In the genomic region with DNA sequence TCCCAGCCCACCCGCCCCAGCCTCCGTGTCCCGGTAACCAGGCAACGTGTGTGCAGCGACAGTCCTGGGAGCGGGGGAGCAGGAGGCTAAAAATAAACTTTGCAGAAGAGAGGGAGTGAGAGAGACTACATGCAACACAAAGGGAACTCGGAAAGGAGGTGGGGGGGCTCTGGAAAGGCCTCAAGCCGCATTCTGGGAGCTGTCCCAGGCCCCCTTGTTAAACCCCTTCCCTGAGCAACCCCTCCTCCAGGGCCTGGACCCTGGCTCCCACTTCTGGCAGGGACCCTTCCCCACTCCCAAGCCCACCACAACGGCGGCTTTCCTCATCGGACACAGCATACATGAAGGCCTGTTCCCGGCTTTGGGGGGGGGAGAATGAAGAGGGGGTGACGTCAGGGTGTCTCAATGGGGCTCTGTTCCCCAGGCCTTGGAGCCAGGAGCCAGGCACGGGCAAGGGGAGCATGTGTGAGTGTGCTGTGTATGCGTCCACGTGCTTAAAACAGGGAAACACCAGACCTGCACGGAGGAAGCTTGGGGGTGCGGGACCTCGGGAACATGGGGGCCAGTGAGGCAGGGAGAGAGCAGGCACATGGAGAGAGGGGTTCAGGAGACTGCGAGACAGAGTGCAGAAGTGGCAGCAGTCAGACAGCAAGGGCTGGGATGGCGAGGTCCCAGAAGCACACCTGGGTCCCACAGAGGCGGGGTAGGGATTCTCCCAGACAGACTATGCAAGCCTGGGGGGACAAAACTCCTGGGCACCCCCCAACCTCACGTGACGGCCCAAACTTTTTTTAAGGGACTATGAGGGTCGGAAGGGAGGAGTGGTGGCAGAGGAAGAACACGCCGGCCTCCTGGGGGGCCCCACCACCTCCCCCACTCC, we compare ENCODE assay signal across 8 cellular contexts. TPM values are rescaled to one million over a fixed set of nuclear protein-coding genes. Genes with fewer than 3 reads are reported as not detected.
DNase-seq lines count a peak whose midpoint lies in the region; ATAC-seq and TF ChIP-seq lines count a peak whose summit lies in the region.

No MANE protein-coding gene starts in this region.

- H3K4me1 ChIP-seq in muscle layer of colon (ENCODE audit: insufficient read depth, low read length) (peaks cover 41% of the 10 kb centered on the region), aorta (ENCODE audit: control insufficient read depth in 1 of 2, insufficient read depth in 2 of 2, low read length in 2 of 2) (no peaks in the 10 kb centered on the region)

- no peak for TF ChIP-seq POLR2A in erythroblast (IDR thresholded peaks at IDR 0.05; ENCODE audit: low read length)

- DNase-seq in NCI-H526 (lab: John Stamatoyannopoulos, UW) (peak; percentile 8 to 31), NCI-H526 treated with DMSO at 0.1 percent for 48 hours (lab: John Stamatoyannopoulos, UW) (no peak), erythroblast (lab: John Stamatoyannopoulos, UW) (peak; percentile 37 to 54), aorta (no peak), DMS79 (lab: John Stamatoyannopoulos, UW) (no peak)

- H3K27ac ChIP-seq in muscle layer of colon (ENCODE audit: low read depth, low read length) (peak overlapping the region; percentile 99), aorta (ENCODE audit: low read depth in 1 of 2, low read length in 2 of 2) (peak overlapping the region; percentile 79 to 100)

- ATAC-seq in SK-N-SH treated with all-trans-retinoic acid at 6 μM for 48 hours (peak; percentile 7; the same call in 2 of the 3 replicates), aorta (ENCODE audit: low FRiP score) (no peak), HG02840 (IDR thresholded peaks at IDR 0.05; ENCODE audit: low FRiP score, unreplicated experiment) (no peak)

- peak overlapping the region; percentile 55 to 58 for H3K4me3 ChIP-seq in muscle layer of colon (ENCODE audit: low read depth in 1 of 2, low read length in 2 of 2)
- H3K4me3 ChIP-seq in aorta (ENCODE audit: low read length in 2 of 2), result peak overlapping the region; percentile 96 to 99

- H3K9ac ChIP-seq in muscle layer of colon (ENCODE audit: low read length), result peak overlapping the region; percentile 47

- H3K36me3 ChIP-seq in muscle layer of colon (ENCODE audit: insufficient read depth, low read length) (peaks cover 6% of the 10 kb centered on the region), aorta (ENCODE audit: control insufficient read depth in 1 of 2, insufficient read depth in 2 of 2, low read length in 1 of 2) (no peaks in the 10 kb centered on the region)

- H3K9me3 ChIP-seq in muscle layer of colon (ENCODE audit: low read length), result no peaks in the 10 kb centered on the region
- H3K9me3 ChIP-seq in aorta (ENCODE audit: control insufficient read depth, low read length), result no peaks in the 10 kb centered on the region

- H3K27me3 ChIP-seq in muscle layer of colon (ENCODE audit: control insufficient read depth in 1 of 2, insufficient read depth in 2 of 2, low read length in 2 of 2) (no peaks in the 10 kb centered on the region), aorta (ENCODE audit: control insufficient read depth in 1 of 2, insufficient read depth in 2 of 2, low read length in 1 of 2) (peaks cover 0 to 2% of the 10 kb centered on the region in 2 donors)

- intact Hi-C loops in aorta (cut with DNase I), result no loop called here

- WGBS in aorta, 2 donors, result 1 to 2% methylated on average over 26 to 27 of the region's 27 CpGs

TF ChIP-seq in SK-N-SH treated with all-trans-retinoic acid at 6 μM for 48 hours, 23 proteins besides CTCF, POLR2A, EP300 and RAD21:
- no peak for TF ChIP-seq ZNF565 (CRISPR knock-in tag; conservative IDR thresholded peaks at IDR 0.05; ENCODE audit: low read depth)
- no peak for TF ChIP-seq SNAI2 (CRISPR knock-in tag; IDR thresholded peaks at IDR 0.05)
- no peak for TF ChIP-seq TSHZ2 (CRISPR knock-in tag; IDR thresholded peaks at IDR 0.05)
- no peak for TF ChIP-seq ZNF8 (CRISPR knock-in tag; IDR thresholded peaks at IDR 0.05)
- no peak for TF ChIP-seq ZNF70 (CRISPR knock-in tag; IDR thresholded peaks at IDR 0.05)
- no peak for TF ChIP-seq ZFP3 (CRISPR knock-in tag; IDR thresholded peaks at IDR 0.05)
- no peak for TF ChIP-seq PPARA (CRISPR knock-in tag; IDR thresholded peaks at IDR 0.05; ENCODE audit: borderline replicate concordance)
- TF ChIP-seq, protein P1, sequence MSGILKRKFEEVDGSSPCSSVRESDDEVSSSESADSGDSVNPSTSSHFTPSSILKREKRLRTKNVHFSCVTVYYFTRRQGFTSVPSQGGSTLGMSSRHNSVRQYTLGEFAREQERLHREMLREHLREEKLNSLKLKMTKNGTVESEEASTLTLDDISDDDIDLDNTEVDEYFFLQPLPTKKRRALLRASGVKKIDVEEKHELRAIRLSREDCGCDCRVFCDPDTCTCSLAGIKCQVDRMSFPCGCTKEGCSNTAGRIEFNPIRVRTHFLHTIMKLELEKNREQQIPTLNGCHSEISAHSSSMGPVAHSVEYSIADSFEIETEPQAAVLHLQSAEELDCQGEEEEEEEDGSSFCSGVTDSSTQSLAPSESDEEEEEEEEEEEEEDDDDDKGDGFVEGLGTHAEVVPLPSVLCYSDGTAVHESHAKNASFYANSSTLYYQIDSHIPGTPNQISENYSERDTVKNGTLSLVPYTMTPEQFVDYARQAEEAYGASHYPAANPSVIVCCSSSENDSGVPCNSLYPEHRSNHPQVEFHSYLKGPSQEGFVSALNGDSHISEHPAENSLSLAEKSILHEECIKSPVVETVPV (CRISPR knock-in tag; IDR thresholded peaks at IDR 0.05), result no peak
- TF ChIP-seq BACH2 (CRISPR knock-in tag; IDR thresholded peaks at IDR 0.05; ENCODE audit: borderline replicate concordance), result no peak
- no peak for TF ChIP-seq POU6F1 (CRISPR knock-in tag; IDR thresholded peaks at IDR 0.05; ENCODE audit: borderline replicate concordance, low read depth)
- no peak for TF ChIP-seq ESRRG (CRISPR knock-in tag; IDR thresholded peaks at IDR 0.05)
- TF ChIP-seq ARNTL (CRISPR knock-in tag; IDR thresholded peaks at IDR 0.05; ENCODE audit: borderline replicate concordance, low read depth), result no peak
- TF ChIP-seq ZFP30 (CRISPR knock-in tag; IDR thresholded peaks at IDR 0.05), result no peak
- TF ChIP-seq CREB5 (CRISPR knock-in tag; IDR thresholded peaks at IDR 0.05; ENCODE audit: low read depth), result no peak
- TF ChIP-seq ZC3H10 (CRISPR knock-in tag; IDR thresholded peaks at IDR 0.05), result no peak
- TF ChIP-seq CSDC2 (CRISPR knock-in tag; IDR thresholded peaks at IDR 0.05), result no peak

RNA-seq across cellular contexts. Expression of gene ERF, which starts 2.3 kb away (rescaled TPM):
- 10 to 100 TPM; 74.9 to 99.5 TPM for total RNA-seq in aorta
- 10 to 100 TPM; 19.7 to 44.2 TPM for polyA plus RNA-seq in aorta

RNA-seq across cellular contexts. Expression of gene GSK3A, which starts 10.2 kb away (rescaled TPM):
- total RNA-seq in aorta, result 10 to 100 TPM; 28.8 to 34.4 TPM
- polyA plus RNA-seq in aorta, result 10 to 100 TPM; 36.1 to 40.7 TPM

RNA-seq across cellular contexts. Expression of gene CIC, which starts 16.4 kb away (rescaled TPM):
- 100 to 1,000 TPM; 103 to 104 TPM for total RNA-seq in aorta
- polyA plus RNA-seq in aorta, result 10 to 100 TPM; 14.3 to 44.6 TPM

RNA-seq across cellular contexts. Expression of gene ZNF526, which starts 32.5 kb away (rescaled TPM):
- 10 to 100 TPM in 1 of 2 donors, 1 to 10 TPM in 1; 8.2 to 12.3 TPM for total RNA-seq in aorta
- polyA plus RNA-seq in aorta, result 1 to 10 TPM; 2.6 to 2.8 TPM

RNA-seq across cellular contexts. Expression of gene DEDD2, which starts 35.1 kb away (rescaled TPM):
- 10 to 100 TPM; 16.4 to 19.6 TPM for total RNA-seq in aorta
- 10 to 100 TPM; 19.8 to 33.8 TPM for polyA plus RNA-seq in aorta

Comparison
In these comparisons a context has a peak if more than half of its experiments do, and no peak if none do; other contexts are left out.
1. DNase-seq: peak in NCI-H526 (2 of 2) and erythroblast (2 of 2); none in NCI-H526 treated with DMSO at 0.1 percent for 48 hours (single experiment), aorta (0 of 2) and DMS79 (single experiment).